ENCODE assay signal across 14 cellular contexts in the genomic region with DNA sequence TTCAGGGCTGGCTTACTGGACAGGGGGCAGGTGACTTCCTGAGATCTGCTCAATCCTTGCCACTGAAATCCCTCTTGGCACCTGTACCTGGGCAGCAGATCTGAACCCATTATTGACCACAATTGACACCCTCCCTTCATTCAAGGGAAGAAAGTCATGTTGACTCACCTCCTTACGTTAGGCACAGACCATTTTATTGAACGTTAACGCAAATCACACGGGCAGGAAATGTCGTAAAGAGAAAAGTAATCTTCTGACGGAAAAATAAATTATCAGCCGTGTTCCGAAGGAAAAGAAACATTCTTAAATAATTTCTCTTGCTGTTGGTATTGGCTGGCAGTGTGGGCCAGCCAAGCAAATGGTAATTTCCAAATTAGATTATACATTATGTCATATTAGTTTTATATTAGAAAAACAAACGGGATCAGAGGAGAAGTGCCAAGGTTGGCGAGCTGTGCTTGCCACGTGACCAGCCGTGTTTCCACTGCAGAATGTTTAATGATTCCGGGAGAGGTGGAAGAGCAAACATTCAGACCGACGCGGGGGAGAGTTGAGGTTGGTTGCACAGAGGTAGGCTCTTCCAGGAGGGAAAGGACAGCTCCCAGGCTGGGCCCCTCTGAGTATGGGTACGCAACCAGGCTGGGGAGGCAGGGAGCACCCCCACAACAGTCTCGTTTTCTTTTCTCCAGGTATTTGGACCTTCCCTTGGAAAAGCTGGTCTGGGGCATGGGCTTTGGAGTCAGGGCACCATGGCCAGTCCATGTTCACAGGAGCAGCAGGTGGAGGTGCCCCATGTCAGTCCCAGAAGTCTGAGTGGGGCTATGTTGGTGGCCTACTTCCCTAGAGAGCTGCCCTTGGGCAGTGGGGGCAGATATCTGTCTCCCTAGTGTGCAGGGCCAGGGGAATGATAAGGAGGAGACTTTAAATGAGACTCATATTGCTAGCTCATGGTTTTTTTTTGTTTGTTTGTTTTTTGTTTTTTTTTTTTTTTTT.
DNase-seq lines count a peak whose midpoint lies in the region; FAIRE-seq and TF ChIP-seq lines count a peak whose summit lies in the region.
"Had no signal": no experiment of that assay in that cellular context is flagged by ENCODE, and none has a peak within 500 bp of the region (broad histone marks: within the 10 kb centered on the region; RNA-seq: fewer than 3 reads in every experiment).

No MANE protein-coding gene starts in this region.

- no peaks in the 10 kb centered on the region for H3K9me3 ChIP-seq in keratinocyte (ENCODE audit: control insufficient read depth, low read depth, low read length)
- no peaks in the 10 kb centered on the region for H3K9me3 ChIP-seq in suprapubic skin
- H3K9me3 ChIP-seq: breast epithelium had no signal

- peak overlapping the region; percentile 28; the same call in 1 of the 2 replicates for H3K4me3 Mint-ChIP-seq in HFFc6
- H3K4me3 Mint-ChIP-seq: activated CD4-positive, alpha-beta T cell treated with anti-CD3 and anti-CD28 coated beads for 36 hours; CD8-positive, alpha-beta T cell had no signal

- TF ChIP-seq EP300 in suprapubic skin (IDR thresholded peaks at IDR 0.05) = no peak

- H3K9ac ChIP-seq in keratinocyte (ENCODE audit: control insufficient read depth, extremely low read depth, insufficient read depth, low read length) = no peak overlapping the region

- no peak for TF ChIP-seq POLR2A in suprapubic skin (IDR thresholded peaks at IDR 0.05)

- H3K27ac ChIP-seq in keratinocyte (ENCODE audit: control insufficient read depth, insufficient read depth, low read length) = no peak overlapping the region
- no peak overlapping the region for H3K27ac ChIP-seq in suprapubic skin
- H3K27ac ChIP-seq: breast epithelium had no signal

- H3K9me1 ChIP-seq in keratinocyte (ENCODE audit: control insufficient read depth, extremely low read depth, insufficient read depth, low read length) = no peaks in the 10 kb centered on the region

- no peaks in the 10 kb centered on the region for H3K9me3 Mint-ChIP-seq in HFFc6
- H3K9me3 Mint-ChIP-seq: activated T-helper 2 cell treated with anti-CD3 and anti-CD28 coated beads, Interferon-gamma antibody, Interleukin-2, Interleukin-4, amounts not matched to agents 10 μg/mL and 5 μg/mL and 100 μg/mL, durations not matched to agents 14 hours and 24 hours and 36 hours; CD8-positive, alpha-beta T cell had no signal

- no peak overlapping the region for H2AFZ ChIP-seq in keratinocyte (ENCODE audit: control insufficient read depth, low read length)

- no peaks in the 10 kb centered on the region for H3K36me3 Mint-ChIP-seq in HFFc6 (ENCODE audit: low read depth)
- H3K36me3 Mint-ChIP-seq: CD8-positive, alpha-beta T cell had no signal

- dilution Hi-C loops in keratinocyte (cut with MboI; ENCODE audit: extremely low pct_ligation_motif_present, low sequenced_read_pairs) = no loop called here

- H3K27me3 ChIP-seq in keratinocyte (ENCODE audit: control insufficient read depth, extremely low read depth, insufficient read depth, low read length) (peaks cover 4% of the 10 kb centered on the region), suprapubic skin (peaks cover 35% of the 10 kb centered on the region)

- H3K4me3 ChIP-seq in keratinocyte (ENCODE audit: control insufficient read depth in 2 of 3, extremely low read depth in 1 of 3, insufficient read depth in 2 of 3, low read depth in 1 of 3, low read length in 3 of 3) = no peak overlapping the region
- H3K4me3 ChIP-seq in suprapubic skin = peak overlapping the region; percentile 13

- DNase-seq in HFFc6 = no peak
- DNase-seq in NCI-H526 treated with DMSO at 0.1 percent for 48 hours (lab: John Stamatoyannopoulos, UW) = peak; percentile 28
- DNase-seq in keratinocyte (ENCODE audit: low read depth, low spot score) = peak; percentile 36
- DNase-seq in suprapubic skin (ENCODE audit: low spot score in 2 of 2) = no peak
- no peak for DNase-seq in NCI-H146 treated with DMSO at 0.1 percent for 48 hours (lab: John Stamatoyannopoulos, UW; ENCODE audit: unreplicated experiment)
- DNase-seq in NCI-H1694 (lab: John Stamatoyannopoulos, UW) = no peak
- no peak for DNase-seq in SKM-1 treated with dmso at 0.1 percent for 144 hours (lab: John Stamatoyannopoulos, UW; ENCODE audit: unreplicated experiment)
- no peak for DNase-seq in cerebellum (ENCODE audit: low spot score)
- DNase-seq: activated CD4-positive, alpha-beta T cell treated with anti-CD3 and anti-CD28 coated beads for 36 hours; CD8-positive, alpha-beta T cell; Karpas-422 had no signal

- no peaks in the 10 kb centered on the region for H4K20me1 ChIP-seq in keratinocyte (ENCODE audit: control insufficient read depth, extremely low read depth, insufficient read depth, low read length)

- TF ChIP-seq CTCF in HFFc6 (IDR thresholded peaks at IDR 0.05) = no peak
- no peak for TF ChIP-seq CTCF in keratinocyte (optimal IDR thresholded peaks at IDR 0.05 in 1 of 3, IDR thresholded peaks at IDR 0.05 in 1 of 3, conservative IDR thresholded peaks at IDR 0.05 in 1 of 3; ENCODE audit: extremely low read depth in 1 of 3, insufficient read depth in 2 of 3, low read length in 3 of 3)
- TF ChIP-seq CTCF in suprapubic skin (IDR thresholded peaks at IDR 0.05) = no peak

- 60% methylated on average over 18 of the region's 18 CpGs for WGBS in suprapubic skin

- no peak for FAIRE-seq in keratinocyte (lab: Jason Lieb, UNC)
- FAIRE-seq: H1 had no signal

- H3K4me1 ChIP-seq in keratinocyte (ENCODE audit: control insufficient read depth, extremely low read depth, insufficient read depth, low read length) (peaks cover 18% of the 10 kb centered on the region), suprapubic skin (no peaks in the 10 kb centered on the region)
- H3K4me1 ChIP-seq: breast epithelium had no signal

- peaks cover 31% of the 10 kb centered on the region for H3K27me3 Mint-ChIP-seq in HFFc6 (ENCODE audit: insufficient read depth)

- H3K4me1 Mint-ChIP-seq in HFFc6 (ENCODE audit: low read depth) = peaks cover 27% of the 10 kb centered on the region
- H3K4me1 Mint-ChIP-seq: activated CD4-positive, alpha-beta T cell treated with anti-CD3 and anti-CD28 coated beads for 36 hours had no signal

- no peaks in the 10 kb centered on the region for H3K79me2 ChIP-seq in keratinocyte (ENCODE audit: control insufficient read depth, insufficient read depth, low read length)

- H3K27ac Mint-ChIP-seq in HFFc6 = no peak overlapping the region
- H3K27ac Mint-ChIP-seq: activated CD4-positive, alpha-beta T cell treated with anti-CD3 and anti-CD28 coated beads for 36 hours; activated T-helper 2 cell treated with anti-CD3 and anti-CD28 coated beads, Interferon-gamma antibody, Interleukin-2, Interleukin-4, amounts not matched to agents 10 μg/mL and 5 μg/mL and 100 μg/mL, durations not matched to agents 14 hours and 24 hours and 36 hours; CD8-positive, alpha-beta T cell had no signal

- H3K36me3 ChIP-seq in keratinocyte (ENCODE audit: control insufficient read depth in 2 of 2, extremely low read depth in 1 of 2, insufficient read depth in 2 of 2, low read length in 2 of 2) (no peaks in the 10 kb centered on the region), suprapubic skin (no peaks in the 10 kb centered on the region)
- H3K36me3 ChIP-seq: breast epithelium had no signal

- no peak overlapping the region for H3K4me2 ChIP-seq in keratinocyte (ENCODE audit: control insufficient read depth, extremely low read depth, insufficient read depth, low read depth, low read length)

Comparison
In these comparisons a context has a peak if more than half of its experiments do, and no peak if none do; other contexts are left out.
1. DNase-seq: peak in NCI-H526 treated with DMSO at 0.1 percent for 48 hours (single experiment) and keratinocyte (single experiment); none in HFFc6 (single experiment), suprapubic skin (0 of 2), NCI-H146 treated with DMSO at 0.1 percent for 48 hours (single experiment), NCI-H1694 (single experiment), SKM-1 treated with dmso at 0.1 percent for 144 hours (single experiment) and cerebellum (single experiment).